11 cellular contexts compared by ENCODE assay signal in the genomic region with DNA sequence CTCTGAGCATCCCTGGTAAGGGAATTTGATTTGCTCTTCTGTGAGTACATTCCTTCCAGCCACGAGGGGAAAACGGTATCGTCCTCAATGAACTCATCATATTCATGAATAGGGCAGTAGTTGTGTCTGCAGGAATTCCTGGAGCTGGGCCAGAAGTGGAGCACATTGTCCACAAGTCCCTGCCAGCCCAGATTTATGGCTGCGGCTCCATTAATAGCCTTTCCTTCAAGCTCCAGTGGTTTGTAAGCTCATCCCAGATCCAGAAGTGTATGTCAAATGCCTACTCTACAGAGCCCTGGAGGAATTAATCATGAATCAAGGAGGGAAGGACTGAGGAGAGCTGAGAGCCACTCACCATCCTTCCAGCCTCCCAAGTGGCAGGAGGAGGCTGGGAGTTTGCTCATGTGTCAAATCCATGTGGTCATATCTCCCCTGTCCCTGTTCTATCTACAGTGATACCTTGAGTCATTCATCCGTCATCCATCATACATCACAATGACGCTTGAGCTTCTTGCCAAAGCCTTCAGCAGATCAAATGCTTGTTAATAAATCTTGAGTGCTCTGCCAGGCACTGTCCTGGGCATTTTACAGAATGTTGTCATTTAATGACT.
DNase-seq lines count a peak whose midpoint lies in the region; ATAC-seq, FAIRE-seq and TF ChIP-seq lines count a peak whose summit lies in the region.
"Had no signal": no experiment of that assay in that cellular context is flagged by ENCODE, and none has a peak within 500 bp of the region (broad histone marks: within the 10 kb centered on the region; RNA-seq: fewer than 3 reads in every experiment).

No MANE protein-coding gene starts in this region.

- TF ChIP-seq RAD21 in HepG2 (CRISPR knock-in tag; IDR thresholded peaks at IDR 0.05): no peak

- intact Hi-C loops in HepG2 (cut with micrococcal nuclease; ENCODE audit: unreplicated experiment) (loop anchor here (10.0 kb wide), 1 partner anchor 151 kb away; no protein-coding TSS in a partner anchor), right lobe of liver (cut with DNase I) (no loop called here)

- no peaks in the 10 kb centered on the region for H3K9me3 Mint-ChIP-seq in immature natural killer cell

- DNase-seq in HepG2 (ENCODE audit: low spot score): peak; percentile 7
- no peak for DNase-seq in right lobe of liver
- peak; percentile 8 for DNase-seq in RWPE1 (ENCODE audit: low spot score)
- peak; percentile 92 for DNase-seq in foreskin melanocyte
- no peak for DNase-seq in central memory CD4-positive, alpha-beta T cell
- no peak for DNase-seq in stimulated activated naive CD4-positive, alpha-beta T cell treated with Interleukin-2 at 50 U/mL for 16 hours (lab: John Stamatoyannopoulos, UW)
- DNase-seq in immature natural killer cell: no peak
- DNase-seq: activated CD4-positive, alpha-beta T cell treated with anti-CD3 and anti-CD28 coated beads, Interleukin-2, amount 50 U/mL, for 4 hours; H7 had no signal

- no peak overlapping the region for H3K4me3 Mint-ChIP-seq in immature natural killer cell
- H3K4me3 Mint-ChIP-seq: brain had no signal

- no peak overlapping the region for H3K27ac ChIP-seq in HepG2 (ENCODE audit: extremely low read length, insufficient read depth, low read length)
- H3K27ac ChIP-seq in right lobe of liver: no peak overlapping the region
- no peak overlapping the region for H3K27ac ChIP-seq in RWPE1

- no peaks in the 10 kb centered on the region for H3K79me2 ChIP-seq in HepG2 (ENCODE audit: insufficient read depth, low read length)

- TF ChIP-seq EP300 in HepG2 (IDR thresholded peaks at IDR 0.05; ENCODE audit: low read depth in 2 of 2, low read length in 2 of 2) (no peak), HepG2 (CRISPR knock-in tag; IDR thresholded peaks at IDR 0.05; ENCODE audit: borderline replicate concordance) (no peak)

- POLR2A ChIA-PET in HepG2 (lab: Yijun Ruan, JAX) (no interaction called here), RWPE1 (lab: Yijun Ruan, JAX; ENCODE audit: low non-redundant PET) (no interaction called here)

- H3K9ac ChIP-seq in HepG2 (ENCODE audit: insufficient read depth, low read depth, low read length): no peak overlapping the region

- in situ Hi-C loops in HepG2 (cut with HindIII; ENCODE audit: extremely low pct_ligation_motif_present, low pct_unique_long_range_greater_than_20kb): no loop called here

- H3K27me3 ChIP-seq in HepG2 (ENCODE audit: control insufficient read depth in 1 of 2, insufficient read depth in 2 of 2, low read length in 2 of 2): no peaks in the 10 kb centered on the region
- H3K27me3 ChIP-seq in right lobe of liver: no peaks in the 10 kb centered on the region

- H3K4me3 ChIP-seq in HepG2 (replicated peaks in 1 of 3; ENCODE audit: insufficient read depth in 1 of 3, low read depth in 2 of 3, low read length in 3 of 3) (no peak overlapping the region), right lobe of liver (no peak overlapping the region)

- no peaks in the 10 kb centered on the region for H3K9me3 ChIP-seq in HepG2 (ENCODE audit: low read length)
- no peaks in the 10 kb centered on the region for H3K9me3 ChIP-seq in right lobe of liver

- no peaks in the 10 kb centered on the region for H3K4me1 Mint-ChIP-seq in immature natural killer cell

- peaks cover 0 to 9% (median 5%) of the 10 kb centered on the region in 3 donors for H3K27me3 Mint-ChIP-seq in immature natural killer cell (ENCODE audit: low read depth in 3 of 3)
- H3K27me3 Mint-ChIP-seq: brain had no signal

- no peaks in the 10 kb centered on the region for H3K36me3 ChIP-seq in HepG2 (replicated peaks in 1 of 2; ENCODE audit: control insufficient read depth in 1 of 2, insufficient read depth in 2 of 2, low read length in 2 of 2)
- H3K36me3 ChIP-seq in right lobe of liver: no peaks in the 10 kb centered on the region

- no peak for FAIRE-seq in HepG2 (lab: Jason Lieb, UNC)

- no peak overlapping the region for H2AFZ ChIP-seq in HepG2 (ENCODE audit: low read length)

- no peak overlapping the region for H3K27ac Mint-ChIP-seq in immature natural killer cell
- H3K27ac Mint-ChIP-seq: brain had no signal

- BruUV-seq in HepG2 (replicated peaks; lab: Mats Ljungman, UMichigan): no TSS peak

- no peaks in the 10 kb centered on the region for H3K36me3 Mint-ChIP-seq in immature natural killer cell

- WGBS in HepG2 (ENCODE audit: low lambda C conversion rate): 20% methylated on average over 6 of the region's 6 CpGs
- WGBS in right lobe of liver (ENCODE audit: insufficient coverage, low coverage, low lambda C conversion rate, missing lambda C conversion rate): 47% methylated on average over 5 of the region's 6 CpGs

- H4K20me1 ChIP-seq in HepG2 (ENCODE audit: insufficient read depth, low read length): no peaks in the 10 kb centered on the region

- TF ChIP-seq POLR2A in HepG2 (IDR thresholded peaks at IDR 0.05; ENCODE audit: insufficient read depth in 1 of 2, low read depth in 2 of 2, low read length in 2 of 2) (no peak), right lobe of liver (IDR thresholded peaks at IDR 0.05) (no peak)

- CTCF ChIA-PET in HepG2 (lab: Yijun Ruan, JAX; ENCODE audit: low intra/inter-chr PET ratio, low total read pairs): no interaction called here
- CTCF ChIA-PET in RWPE1 (lab: Yijun Ruan, JAX): interaction anchor here (0.6 to 0.7 kb wide), 2 partner anchors 18 to 138 kb away, joined by 3 read pairs; partner anchors contain the start of gene ALKBH2

- peaks cover 12% of the 10 kb centered on the region for H3K4me1 ChIP-seq in HepG2 (ENCODE audit: insufficient read depth, low read length)
- peaks cover 0 to 5% (median 3%) of the 10 kb centered on the region in 4 donors for H3K4me1 ChIP-seq in right lobe of liver

- ATAC-seq in HepG2: no peak
- no peak for ATAC-seq in right lobe of liver
- ATAC-seq in HG02763 (IDR thresholded peaks at IDR 0.05; ENCODE audit: unreplicated experiment): no peak

- TF ChIP-seq CTCF in HepG2 (CRISPR knock-in tag; IDR thresholded peaks at IDR 0.05): no peak
- TF ChIP-seq CTCF in right lobe of liver (IDR thresholded peaks at IDR 0.05): no peak
- TF ChIP-seq CTCF in RWPE1 (conservative IDR thresholded peaks at IDR 0.05; ENCODE audit: low read depth): no peak

- no peak overlapping the region for H3K4me2 ChIP-seq in HepG2 (ENCODE audit: low read depth, low read length)

TF ChIP-seq in HepG2, 621 proteins besides CTCF, POLR2A, EP300 and RAD21:
- TF ChIP-seq ZNF709 (CRISPR knock-in tag; IDR thresholded peaks at IDR 0.05) (no peak), BHLHE40 (IDR thresholded peaks at IDR 0.05; ENCODE audit: low read length) (no peak), ZBTB7B (CRISPR knock-in tag; IDR thresholded peaks at IDR 0.05) (no peak)
- TF ChIP-seq, protein P1, sequence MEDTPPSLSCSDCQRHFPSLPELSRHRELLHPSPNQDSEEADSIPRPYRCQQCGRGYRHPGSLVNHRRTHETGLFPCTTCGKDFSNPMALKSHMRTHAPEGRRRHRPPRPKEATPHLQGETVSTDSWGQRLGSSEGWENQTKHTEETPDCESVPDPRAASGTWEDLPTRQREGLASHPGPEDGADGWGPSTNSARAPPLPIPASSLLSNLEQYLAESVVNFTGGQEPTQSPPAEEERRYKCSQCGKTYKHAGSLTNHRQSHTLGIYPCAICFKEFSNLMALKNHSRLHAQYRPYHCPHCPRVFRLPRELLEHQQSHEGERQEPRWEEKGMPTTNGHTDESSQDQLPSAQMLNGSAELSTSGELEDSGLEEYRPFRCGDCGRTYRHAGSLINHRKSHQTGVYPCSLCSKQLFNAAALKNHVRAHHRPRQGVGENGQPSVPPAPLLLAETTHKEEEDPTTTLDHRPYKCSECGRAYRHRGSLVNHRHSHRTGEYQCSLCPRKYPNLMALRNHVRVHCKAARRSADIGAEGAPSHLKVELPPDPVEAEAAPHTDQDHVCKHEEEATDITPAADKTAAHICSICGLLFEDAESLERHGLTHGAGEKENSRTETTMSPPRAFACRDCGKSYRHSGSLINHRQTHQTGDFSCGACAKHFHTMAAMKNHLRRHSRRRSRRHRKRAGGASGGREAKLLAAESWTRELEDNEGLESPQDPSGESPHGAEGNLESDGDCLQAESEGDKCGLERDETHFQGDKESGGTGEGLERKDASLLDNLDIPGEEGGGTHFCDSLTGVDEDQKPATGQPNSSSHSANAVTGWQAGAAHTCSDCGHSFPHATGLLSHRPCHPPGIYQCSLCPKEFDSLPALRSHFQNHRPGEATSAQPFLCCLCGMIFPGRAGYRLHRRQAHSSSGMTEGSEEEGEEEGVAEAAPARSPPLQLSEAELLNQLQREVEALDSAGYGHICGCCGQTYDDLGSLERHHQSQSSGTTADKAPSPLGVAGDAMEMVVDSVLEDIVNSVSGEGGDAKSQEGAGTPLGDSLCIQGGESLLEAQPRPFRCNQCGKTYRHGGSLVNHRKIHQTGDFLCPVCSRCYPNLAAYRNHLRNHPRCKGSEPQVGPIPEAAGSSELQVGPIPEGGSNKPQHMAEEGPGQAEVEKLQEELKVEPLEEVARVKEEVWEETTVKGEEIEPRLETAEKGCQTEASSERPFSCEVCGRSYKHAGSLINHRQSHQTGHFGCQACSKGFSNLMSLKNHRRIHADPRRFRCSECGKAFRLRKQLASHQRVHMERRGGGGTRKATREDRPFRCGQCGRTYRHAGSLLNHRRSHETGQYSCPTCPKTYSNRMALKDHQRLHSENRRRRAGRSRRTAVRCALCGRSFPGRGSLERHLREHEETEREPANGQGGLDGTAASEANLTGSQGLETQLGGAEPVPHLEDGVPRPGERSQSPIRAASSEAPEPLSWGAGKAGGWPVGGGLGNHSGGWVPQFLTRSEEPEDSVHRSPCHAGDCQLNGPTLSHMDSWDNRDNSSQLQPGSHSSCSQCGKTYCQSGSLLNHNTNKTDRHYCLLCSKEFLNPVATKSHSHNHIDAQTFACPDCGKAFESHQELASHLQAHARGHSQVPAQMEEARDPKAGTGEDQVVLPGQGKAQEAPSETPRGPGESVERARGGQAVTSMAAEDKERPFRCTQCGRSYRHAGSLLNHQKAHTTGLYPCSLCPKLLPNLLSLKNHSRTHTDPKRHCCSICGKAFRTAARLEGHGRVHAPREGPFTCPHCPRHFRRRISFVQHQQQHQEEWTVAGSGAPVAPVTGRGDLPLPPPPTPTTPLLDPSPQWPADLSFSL (CRISPR knock-in tag; IDR thresholded peaks at IDR 0.05): no peak

Comparison
In these comparisons a context has a peak if more than half of its experiments do, and no peak if none do; other contexts are left out.
1. DNase-seq: peak in HepG2 (single experiment), RWPE1 (single experiment) and foreskin melanocyte (single experiment); none in right lobe of liver (0 of 3), central memory CD4-positive, alpha-beta T cell (single experiment), stimulated activated naive CD4-positive, alpha-beta T cell treated with Interleukin-2 at 50 U/mL for 16 hours (single experiment) and immature natural killer cell (0 of 3).